25 cellular contexts compared by ENCODE assay signal in genomic region chr11:128187829-128188228, GRCh38.
DNase-seq lines count a peak whose midpoint lies in the region; ATAC-seq, FAIRE-seq and TF ChIP-seq lines count a peak whose summit lies in the region.
"Had no signal": no experiment of that assay in that cellular context is flagged by ENCODE, and none has a peak within 500 bp of the region (broad histone marks: within the 10 kb centered on the region; RNA-seq: fewer than 3 reads in every experiment).

No MANE protein-coding gene starts in this region.

- in situ Hi-C loops in IMR-90 (cut with MboI; ENCODE audit: low sequenced_read_pairs) = no loop called here

- POLR2A ChIA-PET in IMR-90 (lab: Charles Lee; ENCODE audit: unreplicated experiment) = no interaction called here
- POLR2A ChIA-PET in PC-3 (lab: Charles Lee; ENCODE audit: unreplicated experiment) = no interaction called here

- no peak overlapping the region for H2AK9ac ChIP-seq in IMR-90 (replicated peaks; ENCODE audit: low read depth, low read length, poor library complexity)

- CTCF ChIA-PET in IMR-90 (lab: Yijun Ruan, JAX) (no interaction called here), PC-3 (lab: Charles Lee) (no interaction called here)

- peaks cover 3% of the 10 kb centered on the region for H3K9me3 Mint-ChIP-seq in natural killer cell treated with Interleukin-12 subunit alpha and Interleukin-12 subunit beta and Interleukin-15 and Interleukin-18, amount 100 ng/mL, for 72 hours
- peaks cover 1 to 6% of the 10 kb centered on the region in 2 donors for H3K9me3 Mint-ChIP-seq in effector memory CD8-positive, alpha-beta T cell

- 0 out of 2 replicates have a peak overlapping the region, but pooled peaks have one; percentile 27 for H2BK120ac ChIP-seq in IMR-90 (ENCODE audit: low read depth, low read length)

- H3K27ac ChIP-seq in IMR-90 (ENCODE audit: insufficient read depth, low read length) (no peak overlapping the region), PC-3 (ENCODE audit: low read length) (no peak overlapping the region)
- H3K27ac ChIP-seq: ascending aorta, C4-2B, gastrocnemius medialis, ovary, thyroid gland, VCaP had no signal

- H3K4ac ChIP-seq in IMR-90 (ENCODE audit: low read depth, low read length) = peak overlapping the region; percentile 8

- no peaks in the 10 kb centered on the region for H3K36me3 ChIP-seq in IMR-90 (ENCODE audit: control insufficient read depth, insufficient read depth, low read length)
- H3K36me3 ChIP-seq in bronchial epithelial cell (ENCODE audit: control insufficient read depth, insufficient read depth, low read length) = no peaks in the 10 kb centered on the region
- no peaks in the 10 kb centered on the region for H3K36me3 ChIP-seq in PC-3 (ENCODE audit: low read depth, low read length)
- H3K36me3 ChIP-seq: ascending aorta, gastrocnemius medialis, ovary, thyroid gland had no signal

- 0 out of 2 replicates have a peak overlapping the region, but pooled peaks have one; percentile 74 for H3K23ac ChIP-seq in IMR-90 (ENCODE audit: low read depth, low read length)

- H3K79me2 ChIP-seq in PC-3 (ENCODE audit: low read length) = no peaks in the 10 kb centered on the region

- H4K20me1 ChIP-seq in IMR-90 (ENCODE audit: insufficient read depth, low read length) = no peaks in the 10 kb centered on the region
- no peaks in the 10 kb centered on the region for H4K20me1 ChIP-seq in PC-3 (ENCODE audit: low read length)

- TF ChIP-seq RAD21 in IMR-90 (IDR thresholded peaks at IDR 0.05; ENCODE audit: low read length) = no peak

- H3K4me3 Mint-ChIP-seq in natural killer cell treated with Interleukin-12 subunit alpha and Interleukin-12 subunit beta and Interleukin-15 and Interleukin-18, amount 100 ng/mL, for 72 hours = no peak overlapping the region
- no peak overlapping the region for H3K4me3 Mint-ChIP-seq in effector memory CD8-positive, alpha-beta T cell

- H3K4me1 ChIP-seq in IMR-90 (ENCODE audit: control insufficient read depth, insufficient read depth, low read length) = peaks cover 3% of the 10 kb centered on the region; the same call in 1 of the 2 replicates
- H3K4me1 ChIP-seq in PC-3 (ENCODE audit: insufficient read depth, low read length) = no peaks in the 10 kb centered on the region
- H3K4me1 ChIP-seq: ascending aorta, gastrocnemius medialis, thyroid gland had no signal

- H4K5ac ChIP-seq in IMR-90 (ENCODE audit: low read depth, low read length) = no peak overlapping the region

- WGBS in IMR-90 (ENCODE audit: extremely low coverage in 2 of 2, insufficient read length in 1 of 2), 2 experiments = no CpG with 5 or more reads among the region's 1 CpG

- H2AFZ ChIP-seq in IMR-90 (replicated peaks; ENCODE audit: low read length, poor library complexity) (peak overlapping the region; percentile 19), PC-3 (ENCODE audit: low read length) (no peak overlapping the region)

- H3K14ac ChIP-seq in IMR-90 (replicated peaks; ENCODE audit: low read depth, low read length) = peak overlapping the region; percentile 9; the same call in 1 of the 2 replicates

- dilution Hi-C loops in IMR-90 (cut with HindIII; ENCODE audit: low sequenced_read_pairs, unreplicated experiment) = loop anchor here (25.0 kb wide), 1 partner anchor 649 kb away; no protein-coding TSS in a partner anchor

- H3K56ac ChIP-seq in IMR-90 (ENCODE audit: extremely low read depth, insufficient read depth, low read length) = no peak overlapping the region

- H3K9me2 ChIP-seq in PC-3 (replicated peaks; ENCODE audit: low read length) = no peaks in the 10 kb centered on the region

- no peak overlapping the region for H3K18ac ChIP-seq in IMR-90 (ENCODE audit: low read depth, low read length)

- H3K27ac Mint-ChIP-seq in natural killer cell treated with Interleukin-12 subunit alpha and Interleukin-12 subunit beta and Interleukin-15 and Interleukin-18, amount 100 ng/mL, for 72 hours = peak overlapping the region; percentile 5 to 56
- peak overlapping the region in 1 of 2 donors; percentile 88 for H3K27ac Mint-ChIP-seq in effector memory CD8-positive, alpha-beta T cell

- no peak overlapping the region for H2BK20ac ChIP-seq in IMR-90 (ENCODE audit: low read depth, low read length)

- no peak overlapping the region for H4K8ac ChIP-seq in IMR-90 (ENCODE audit: low read depth in 2 of 2, low read length in 2 of 2)

- no peak for TF ChIP-seq POLR2A in IMR-90 (IDR thresholded peaks at IDR 0.05; ENCODE audit: low read depth, low read length)

- DNase-seq in NCI-H1417 (lab: John Stamatoyannopoulos, UW) (peak in 2 of 3 experiments; percentile 41 to 75), NCI-H1417 treated with DMSO at 0.1 percent for 48 hours (lab: John Stamatoyannopoulos, UW) (no peak), IMR-90 (peak; percentile 48), bronchial epithelial cell (ENCODE audit: low read depth) (peak; percentile 5), cerebellum (ENCODE audit: low spot score) (no peak), PC-3 (no peak)
- DNase-seq in natural killer cell treated with Interleukin-12 subunit alpha and Interleukin-12 subunit beta and Interleukin-15 and Interleukin-18, amount 100 ng/mL, for 72 hours (ENCODE audit: low spot score) = no peak
- DNase-seq in effector memory CD8-positive, alpha-beta T cell = no peak
- DNase-seq: activated CD4-positive, alpha-beta T cell treated with anti-CD3 and anti-CD28 coated beads, Interleukin-2, amount 50 U/mL, for 48 hours; activated naive CD4-positive, alpha-beta T cell treated with Interleukin-2 at 50 U/mL for 16 hours; activated T-cell treated with anti-CD3 and anti-CD28 coated beads for 4 hours; DMS79 treated with DMSO at 0.1 percent for 48 hours; gastrocnemius medialis; left colon; MV-4-11; NCI-H2227 treated with DMSO at 0.1 percent for 48 hours; ovary; stimulated activated naive CD4-positive, alpha-beta T cell; thyroid gland had no signal

- H2BK15ac ChIP-seq in IMR-90 (ENCODE audit: low read depth, low read length) = no peak overlapping the region; the same call in 2 of the 3 replicates

- ATAC-seq in IMR-90 (ENCODE audit: low read depth) (no peak), PC-3 (no peak)
- no peak for ATAC-seq in natural killer cell treated with Interleukin-12 subunit alpha and Interleukin-12 subunit beta and Interleukin-15 and Interleukin-18, amount 100 ng/mL, for 72 hours
- ATAC-seq in effector memory CD8-positive, alpha-beta T cell (replicated peaks) = no peak
- ATAC-seq: gastrocnemius medialis, left colon, sciatic nerve had no signal

- peak overlapping the region; percentile 24 for H2AK5ac ChIP-seq in IMR-90 (ENCODE audit: low read depth, low read length)

- peaks cover 32 to 35% of the 10 kb centered on the region in 2 donors for H3K4me1 Mint-ChIP-seq in natural killer cell treated with Interleukin-12 subunit alpha and Interleukin-12 subunit beta and Interleukin-15 and Interleukin-18, amount 100 ng/mL, for 72 hours (ENCODE audit: low read depth in 2 of 2)
- peaks cover 18 to 43% of the 10 kb centered on the region in 2 donors for H3K4me1 Mint-ChIP-seq in effector memory CD8-positive, alpha-beta T cell (ENCODE audit: low read depth in 2 of 2)

- FAIRE-seq in bronchial epithelial cell (lab: Jason Lieb, UNC) = peak; percentile 47
- FAIRE-seq: colon, H1 had no signal

- no peaks in the 10 kb centered on the region for H3K27me3 Mint-ChIP-seq in natural killer cell treated with Interleukin-12 subunit alpha and Interleukin-12 subunit beta and Interleukin-15 and Interleukin-18, amount 100 ng/mL, for 72 hours
- no peaks in the 10 kb centered on the region for H3K27me3 Mint-ChIP-seq in effector memory CD8-positive, alpha-beta T cell

- no peak overlapping the region for H2BK5ac ChIP-seq in IMR-90 (ENCODE audit: low read depth, low read length, poor library complexity, severe bottlenecking)

- no peak overlapping the region for H3K4me3 ChIP-seq in IMR-90 (ENCODE audit: insufficient read depth, low read depth, low read length)
- H3K4me3 ChIP-seq in bronchial epithelial cell (ENCODE audit: low read depth, low read length) = no peak overlapping the region
- no peak overlapping the region for H3K4me3 ChIP-seq in PC-3 (ENCODE audit: low read length)
- H3K4me3 ChIP-seq: ascending aorta, gastrocnemius medialis, ovary, thyroid gland had no signal

- no peaks in the 10 kb centered on the region for H3K79me1 ChIP-seq in IMR-90 (ENCODE audit: low read depth in 1 of 2, low read length in 2 of 2)

- peaks cover 12% of the 10 kb centered on the region; the same call in 1 of the 2 replicates for H3K9me1 ChIP-seq in IMR-90 (ENCODE audit: insufficient read depth, low read length)

- no TSS peak for BruUV-seq in IMR-90 (replicated peaks; lab: Mats Ljungman, UMichigan)
- BruUV-seq in PC-3 (replicated peaks; lab: Mats Ljungman, UMichigan) = no TSS peak

- H3K27me3 ChIP-seq in IMR-90 (ENCODE audit: control insufficient read depth, insufficient read depth, low read length) = no peaks in the 10 kb centered on the region
- H3K27me3 ChIP-seq in bronchial epithelial cell (ENCODE audit: control insufficient read depth, insufficient read depth, low read length) = no peaks in the 10 kb centered on the region
- no peaks in the 10 kb centered on the region for H3K27me3 ChIP-seq in PC-3 (ENCODE audit: low read length)
- H3K27me3 ChIP-seq: ascending aorta, gastrocnemius medialis, ovary, thyroid gland had no signal

- no peak for TF ChIP-seq CTCF in IMR-90 (conservative IDR thresholded peaks at IDR 0.05; ENCODE audit: low read depth, low read length)
- no peak for TF ChIP-seq CTCF in bronchial epithelial cell (IDR thresholded peaks at IDR 0.05; ENCODE audit: insufficient read depth, low read length, severe bottlenecking)
- TF ChIP-seq CTCF in PC-3 (conservative IDR thresholded peaks at IDR 0.05; ENCODE audit: low read depth, low read length) = no peak

- H3K9ac ChIP-seq in IMR-90 (ENCODE audit: low read depth, low read length) (no peak overlapping the region), PC-3 (ENCODE audit: low read length) (no peak overlapping the region)

- no peak overlapping the region for H4K91ac ChIP-seq in IMR-90 (ENCODE audit: insufficient read depth, low read depth, low read length)

- no peaks in the 10 kb centered on the region for H3K9me3 ChIP-seq in IMR-90 (ENCODE audit: control insufficient read depth, insufficient read depth, low read length)
- H3K9me3 ChIP-seq in PC-3 (ENCODE audit: low read length) = no peaks in the 10 kb centered on the region
- H3K9me3 ChIP-seq: ascending aorta, gastrocnemius medialis, ovary, thyroid gland had no signal

- H3K4me2 ChIP-seq in IMR-90 (ENCODE audit: low read depth, low read length) (no peak overlapping the region), PC-3 (ENCODE audit: low read length) (no peak overlapping the region)

- H3F3A ChIP-seq in PC-3 (ENCODE audit: low read length, unreplicated experiment) = no peaks in the 10 kb centered on the region

- H3K36me3 Mint-ChIP-seq in natural killer cell treated with Interleukin-12 subunit alpha and Interleukin-12 subunit beta and Interleukin-15 and Interleukin-18, amount 100 ng/mL, for 72 hours = peaks cover 24% of the 10 kb centered on the region
- peaks cover 5% of the 10 kb centered on the region for H3K36me3 Mint-ChIP-seq in effector memory CD8-positive, alpha-beta T cell (ENCODE audit: insufficient read depth)

- intact Hi-C loops in IMR-90 (cut with micrococcal nuclease) = no loop called here
- intact Hi-C loops in PC-3 (cut with micrococcal nuclease) = no loop called here

TF ChIP-seq in IMR-90, 13 proteins besides CTCF, POLR2A, EP300 and RAD21 (continues in another document):
- no peak for TF ChIP-seq CHD1 (IDR thresholded peaks at IDR 0.05; ENCODE audit: low read depth, low read length)
- no peak for TF ChIP-seq FOS (IDR thresholded peaks at IDR 0.05; ENCODE audit: low read depth, low read length)
- no peak for TF ChIP-seq CEBPB (IDR thresholded peaks at IDR 0.05; ENCODE audit: low read depth, low read length)

Comparison
In these comparisons a context has a peak if more than half of its experiments do, and no peak if none do; other contexts are left out.
1. DNase-seq: peak in NCI-H1417 (2 of 3), IMR-90 (single experiment) and bronchial epithelial cell (single experiment); none in NCI-H1417 treated with DMSO at 0.1 percent for 48 hours (single experiment), natural killer cell treated with Interleukin-12 subunit alpha and Interleukin-12 subunit beta and Interleukin-15 and Interleukin-18, amount 100 ng/mL, for 72 hours (single experiment), cerebellum (single experiment), effector memory CD8-positive, alpha-beta T cell (0 of 3) and PC-3 (single experiment).